7 cellular contexts compared by ENCODE assay signal in genomic region chr12:38328306-38328938, GRCh38. TPM values are rescaled to one million over a fixed set of nuclear protein-coding genes. Genes with fewer than 3 reads are reported as not detected.
A peak's percentile ranks its signal among the peaks of the same experiment; 100 is the strongest.
DNase-seq lines count a peak whose midpoint lies in the region; ATAC-seq and TF ChIP-seq lines count a peak whose summit lies in the region.
"Not testable (repeated sequence)": the region's sequence is repeated elsewhere in the genome, so short reads cannot be mapped to it uniquely, and the experiment has no call there.

No MANE protein-coding gene starts in this region.

- intact Hi-C loops in HCT116 (cut with micrococcal nuclease): loop anchor here (1.0 kb wide), 2 partner anchors 775 to 945 kb away; no protein-coding TSS in a partner anchor

- DNase-seq in ELR (ENCODE audit: low read depth) (peak; percentile 55), HCT116 (ENCODE audit: low read depth, low spot score) (peak; percentile 24), MV-4-11 (lab: John Stamatoyannopoulos, UW) (peak; percentile 40), T47D (ENCODE audit: low read depth in 1 of 2, low spot score in 1 of 2) (peak; percentile 9 to 60), glomerular visceral epithelial cell (ENCODE audit: extremely low spot score) (peak; percentile 35)
- not testable (repeated sequence) for DNase-seq in Peyer's patch, nephron progenitor cell

- peak; percentile 66 for TF ChIP-seq RAD21 in HCT116 (IDR thresholded peaks at IDR 0.05; ENCODE audit: low read depth)

- not testable (repeated sequence) for H3K4me2 ChIP-seq in HCT116 (ENCODE audit: low read length)

- not testable (repeated sequence) for H3K4me1 ChIP-seq in HCT116 (ENCODE audit: control insufficient read depth in 1 of 2, insufficient read depth in 2 of 2, low read length in 2 of 2); Peyer's patch

- in situ Hi-C loops in T47D (cut with HindIII; ENCODE audit: low pct_unique_long_range_greater_than_20kb, low sequenced_read_pairs): not testable (repeated sequence)

- not testable (repeated sequence) for H3K27ac Mint-ChIP-seq in nephron progenitor cell

- not testable (repeated sequence) for H3K9me2 ChIP-seq in HCT116 (ENCODE audit: insufficient read depth)

- CTCF ChIA-PET in HCT116 (lab: Charles Lee): interaction anchor here (0.7 to 3.0 kb wide), 3 partner anchors 775 to 944 kb away, joined by 3 to 11 read pairs (median 6); no protein-coding TSS in a partner anchor

- H3K4me3 Mint-ChIP-seq in nephron progenitor cell: not testable (repeated sequence)

- H3K36me3 ChIP-seq in HCT116 (ENCODE audit: control insufficient read depth in 1 of 2, insufficient read depth in 2 of 2, low read length in 2 of 2); Peyer's patch: not testable (repeated sequence)

- H3K4me3 ChIP-seq in HCT116 (replicated peaks in 1 of 2; ENCODE audit: low read depth in 1 of 2, low read length in 2 of 2); Peyer's patch: not testable (repeated sequence)

- RAD21 ChIA-PET in HCT116 (lab: Charles Lee; ENCODE audit: low non-redundant PET in 1 of 2, low total read pairs in 2 of 2, uncharacterized antibody in 2 of 2, unreplicated experiment in 2 of 2): not testable (repeated sequence)

- TF ChIP-seq CTCF in HCT116 (IDR thresholded peaks at IDR 0.05 in 2 of 3, conservative IDR thresholded peaks at IDR 0.05 in 1 of 3; ENCODE audit: borderline replicate concordance in 1 of 3, insufficient read depth in 1 of 3, low read depth in 2 of 3, low read length in 2 of 3) (peak; percentile 37 to 58 (median 42); a peak in 4 of 6 replicates), Peyer's patch (IDR thresholded peaks at IDR 0.05) (peak; percentile 20 to 66 (median 59)), nephron progenitor cell (IDR thresholded peaks at IDR 0.05) (peak; percentile 71)

- peaks cover 16% of the 10 kb centered on the region for H3K36me3 Mint-ChIP-seq in nephron progenitor cell (ENCODE audit: low read depth)

- H2AFZ ChIP-seq in HCT116 (ENCODE audit: low read depth, low read length, poor library complexity, severe bottlenecking): not testable (repeated sequence)

- H3K9me3 Mint-ChIP-seq in nephron progenitor cell: peaks cover 14% of the 10 kb centered on the region

- H3K79me2 ChIP-seq in HCT116 (ENCODE audit: insufficient read depth, low read length): not testable (repeated sequence)

- not testable (repeated sequence) for H3K27me3 ChIP-seq in HCT116 (ENCODE audit: insufficient read depth, low read length); Peyer's patch

- not testable (repeated sequence) for TF ChIP-seq POLR2A in HCT116 (IDR thresholded peaks at IDR 0.05; ENCODE audit: borderline replicate concordance, extremely low read depth, insufficient read depth, insufficient read length); Peyer's patch (IDR thresholded peaks at IDR 0.05)

- POLR2A ChIA-PET in HCT116 (lab: Charles Lee): not testable (repeated sequence)

- H3K4me1 Mint-ChIP-seq in nephron progenitor cell: not testable (repeated sequence)

- not testable (repeated sequence) for H3K27ac ChIP-seq in HCT116 (ENCODE audit: low read depth, low read length); Peyer's patch

- not testable (repeated sequence) for H3K27me3 Mint-ChIP-seq in nephron progenitor cell (ENCODE audit: low read depth, poor library complexity)

- not testable (repeated sequence) for H3K9me3 ChIP-seq in HCT116 (ENCODE audit: control insufficient read depth in 1 of 2, insufficient read depth in 1 of 2, low read depth in 1 of 2, low read length in 2 of 2); Peyer's patch

- not testable (repeated sequence) for H4K20me1 ChIP-seq in HCT116 (ENCODE audit: insufficient read depth)

- not testable (repeated sequence) for ATAC-seq in HCT116

- not testable (repeated sequence) for BruUV-seq in HCT116 (replicated peaks; lab: Mats Ljungman, UMichigan)

- not testable (repeated sequence) for H3K9ac ChIP-seq in HCT116 (ENCODE audit: low read length)

RNA-seq across cellular contexts. Expression of gene ALG10B, which starts 11.8 kb away (rescaled TPM):
- total RNA-seq in HCT116 (2021; ENCODE audit: unreplicated experiment) (9.0 TPM), Peyer's patch (1 to 10 TPM; 4.0 to 5.2 (median 4.7) TPM)
- 2.7 and 3.5 TPM in 2 replicates for polyA plus RNA-seq in HCT116 (2012)
